ENCODE assay signal across 8 cellular contexts in the genomic region with DNA sequence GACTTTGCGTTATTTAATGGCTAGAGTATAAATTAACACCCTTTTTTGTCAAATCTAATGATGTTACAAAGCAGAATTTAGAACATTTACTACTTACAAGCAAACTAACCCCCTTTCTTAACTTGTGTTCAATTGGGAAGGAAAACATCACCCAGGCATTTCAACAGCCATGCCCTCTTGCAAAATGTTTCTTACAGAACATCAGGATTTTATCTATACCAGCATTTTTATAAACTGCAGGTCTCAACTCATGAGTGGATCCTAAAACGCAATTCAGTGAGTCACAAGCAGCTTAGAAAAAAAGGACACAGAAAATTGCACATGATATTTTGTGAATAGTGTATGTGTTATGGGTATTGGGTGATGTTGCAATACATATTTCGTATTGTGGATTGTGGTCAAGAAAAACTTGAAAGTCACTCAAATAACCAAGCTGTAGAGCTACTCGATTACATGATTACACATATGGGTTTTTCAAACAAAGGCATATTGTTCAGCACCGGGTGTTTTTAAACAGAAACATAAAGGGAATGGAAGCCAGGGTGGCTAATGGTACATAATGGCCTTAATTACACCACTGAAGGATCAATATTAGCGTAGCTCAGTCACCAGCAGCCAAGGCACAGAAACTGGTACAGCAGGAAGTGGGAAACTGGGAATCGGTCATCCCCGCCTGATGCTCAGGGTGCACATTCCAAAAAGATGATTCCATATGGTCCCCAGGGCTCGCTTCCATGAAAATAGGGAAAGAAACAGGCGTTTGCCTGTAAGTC.
DNase-seq lines count a peak whose midpoint lies in the region; ATAC-seq lines count a peak whose summit lies in the region.

No MANE protein-coding gene starts in this region.

- H3K27ac Mint-ChIP-seq in stimulated activated naive CD8-positive, alpha-beta T cell treated with anti-CD3 and anti-CD28 coated beads, Interleukin-15, amount 100 ng/mL, for 72 hours = no peak overlapping the region

- H3K9me3 ChIP-seq in ES-I3 (ENCODE audit: control insufficient read depth, insufficient read depth, low read length) = no peaks in the 10 kb centered on the region
- no peaks in the 10 kb centered on the region for H3K9me3 ChIP-seq in adipocyte (ENCODE audit: control insufficient read depth, low read length)

- H3K36me3 ChIP-seq in ES-I3 (ENCODE audit: insufficient read depth, low read length) = no peaks in the 10 kb centered on the region
- H3K36me3 ChIP-seq in adipocyte (ENCODE audit: control insufficient read depth, insufficient read depth, low read length, severe bottlenecking) = peaks cover 12% of the 10 kb centered on the region

- DNase-seq in NCI-H1048 (lab: John Stamatoyannopoulos, UW) (peak; percentile 70), adipocyte (ENCODE audit: low read depth) (peak; percentile 94), inferior parietal cortex (ENCODE audit: extremely low spot score) (peak; percentile 43), NCI-H82 treated with DMSO at 0.1 percent for 48 hours (lab: John Stamatoyannopoulos, UW; ENCODE audit: unreplicated experiment) (no peak)
- DNase-seq in stimulated activated naive CD8-positive, alpha-beta T cell treated with anti-CD3 and anti-CD28 coated beads, Interleukin-15, amount 100 ng/mL, for 72 hours = no peak
- DNase-seq in activated CD4-positive, alpha-beta T cell treated with anti-CD3 and anti-CD28 coated beads for 48 hours = no peak

- H3K27me3 ChIP-seq in adipocyte (replicated peaks; ENCODE audit: control insufficient read depth, insufficient read depth, low read length) = no peaks in the 10 kb centered on the region

- peaks cover 47% of the 10 kb centered on the region for H3K4me1 Mint-ChIP-seq in stimulated activated naive CD8-positive, alpha-beta T cell treated with anti-CD3 and anti-CD28 coated beads, Interleukin-15, amount 100 ng/mL, for 72 hours

- peak overlapping the region; percentile 96 to 97 for H3K4me3 Mint-ChIP-seq in stimulated activated naive CD8-positive, alpha-beta T cell treated with anti-CD3 and anti-CD28 coated beads, Interleukin-15, amount 100 ng/mL, for 72 hours

- H3K9me3 Mint-ChIP-seq in stimulated activated naive CD8-positive, alpha-beta T cell treated with anti-CD3 and anti-CD28 coated beads, Interleukin-15, amount 100 ng/mL, for 72 hours = no peaks in the 10 kb centered on the region

- H3K27me3 Mint-ChIP-seq in stimulated activated naive CD8-positive, alpha-beta T cell treated with anti-CD3 and anti-CD28 coated beads, Interleukin-15, amount 100 ng/mL, for 72 hours = peaks cover 7% of the 10 kb centered on the region

- H3K4me1 ChIP-seq in ES-I3 (ENCODE audit: insufficient read depth, low read length) (peaks cover 15% of the 10 kb centered on the region), adipocyte (ENCODE audit: control insufficient read depth, insufficient read depth, low read length) (peaks cover 62% of the 10 kb centered on the region)

- ATAC-seq in stimulated activated naive CD8-positive, alpha-beta T cell treated with anti-CD3 and anti-CD28 coated beads, Interleukin-15, amount 100 ng/mL, for 72 hours = no peak
- no peak for ATAC-seq in HG03571 (IDR thresholded peaks at IDR 0.05; ENCODE audit: unreplicated experiment)

- peak overlapping the region; percentile 62 for H3K9ac ChIP-seq in ES-I3 (ENCODE audit: low read depth, low read length)
- peak overlapping the region; percentile 90 for H3K9ac ChIP-seq in adipocyte (ENCODE audit: low read length)

- H3K4me3 ChIP-seq in adipocyte (ENCODE audit: low read length) = peak overlapping the region; percentile 84

Comparison
In these comparisons a context has a peak if more than half of its experiments do, and no peak if none do; other contexts are left out.
1. DNase-seq: peak in NCI-H1048 (single experiment), adipocyte (single experiment) and inferior parietal cortex (single experiment); none in stimulated activated naive CD8-positive, alpha-beta T cell treated with anti-CD3 and anti-CD28 coated beads, Interleukin-15, amount 100 ng/mL, for 72 hours (0 of 2), activated CD4-positive, alpha-beta T cell treated with anti-CD3 and anti-CD28 coated beads for 48 hours (single experiment) and NCI-H82 treated with DMSO at 0.1 percent for 48 hours (single experiment).